In genomic region chr18:76351961-76352581, GRCh38 we compare ENCODE assay signal across 9 cellular contexts.
DNase-seq lines count a peak whose midpoint lies in the region; ATAC-seq, FAIRE-seq and TF ChIP-seq lines count a peak whose summit lies in the region.
"Had no signal": no experiment of that assay in that cellular context is flagged by ENCODE, and none has a peak within 500 bp of the region (broad histone marks: within the 10 kb centered on the region; RNA-seq: fewer than 3 reads in every experiment).

No MANE protein-coding gene starts in this region.

- peaks cover 27% of the 10 kb centered on the region for H3K4me1 Mint-ChIP-seq in MCF 10A (ENCODE audit: insufficient read depth, unreplicated experiment)

- H3K27ac Mint-ChIP-seq in MCF 10A (ENCODE audit: low read depth, unreplicated experiment), result no peak overlapping the region
- H3K27ac Mint-ChIP-seq: T-helper 1 cell treated with Interleukin-12 subunit alpha and Interleukin-12 subunit beta and Interleukin-4 antibody, amounts not matched to agents 30 μg/mL and 1 μg/mL, for 36 hours had no signal

- peak overlapping the region; percentile 66 for H3K4me3 Mint-ChIP-seq in MCF 10A (ENCODE audit: unreplicated experiment)
- H3K4me3 Mint-ChIP-seq: T-helper 1 cell treated with Interleukin-12 subunit alpha and Interleukin-12 subunit beta and Interleukin-4 antibody, amounts not matched to agents 30 μg/mL and 1 μg/mL, for 36 hours had no signal

- H3K9me3 ChIP-seq in BE2C, result no peaks in the 10 kb centered on the region

- H3K27me3 ChIP-seq in BE2C, result no peaks in the 10 kb centered on the region

- BruUV-seq in MCF 10A (replicated peaks; lab: Mats Ljungman, UMichigan), result no TSS peak

- H3K36me3 ChIP-seq in BE2C, result no peaks in the 10 kb centered on the region

- peak overlapping the region; percentile 32 for H3K4me3 ChIP-seq in BE2C (ENCODE audit: low read depth, low read length)

- CTCF ChIA-PET in MCF 10A (lab: Yijun Ruan, JAX), result interaction anchor here (0.5 to 1.1 kb wide), 5 partner anchors 117 to 1693 kb away, joined by 3 to 6 read pairs (median 3); no protein-coding TSS in a partner anchor

- TF ChIP-seq CTCF in BE2C (IDR thresholded peaks at IDR 0.05; ENCODE audit: low read depth, low read length) (no peak), MCF 10A (IDR thresholded peaks at IDR 0.05; ENCODE audit: unreplicated experiment) (no peak)

- POLR2A ChIA-PET in MCF 10A (lab: Yijun Ruan, JAX), result no interaction called here

- no peak for FAIRE-seq in urothelium cell line (lab: Jason Lieb, UNC)

- intact Hi-C loops in MCF 10A (cut with micrococcal nuclease), result loop anchor here (5.0 kb wide), 1 partner anchor 1140 kb away; the partner anchor contains the start of gene TSHZ1

- H3K9me3 Mint-ChIP-seq in MCF 10A (ENCODE audit: unreplicated experiment), result no peaks in the 10 kb centered on the region

- no peaks in the 10 kb centered on the region for H3K4me1 ChIP-seq in BE2C

- H3K36me3 Mint-ChIP-seq in MCF 10A (ENCODE audit: insufficient read depth, unreplicated experiment), result peaks cover 7% of the 10 kb centered on the region

- DNase-seq in BE2C, result peak; percentile 80
- DNase-seq in NCI-H146 (lab: John Stamatoyannopoulos, UW), result peak; percentile 85
- peak; percentile 93 for DNase-seq in MCF 10A (ENCODE audit: unreplicated experiment)
- DNase-seq in lung microvascular endothelial cell (ENCODE audit: low read depth in 2 of 2), result peak; percentile 13 to 55
- no peak for DNase-seq in OCI-M1 (lab: John Stamatoyannopoulos, UW)
- no peak for DNase-seq in urothelium cell line (ENCODE audit: low spot score)

- H3K27me3 Mint-ChIP-seq in MCF 10A (ENCODE audit: insufficient read depth, unreplicated experiment), result no peaks in the 10 kb centered on the region

- no peak for ATAC-seq in GM21381 (IDR thresholded peaks at IDR 0.05; ENCODE audit: unreplicated experiment)
- no peak for ATAC-seq in HG02623 (IDR thresholded peaks at IDR 0.05; ENCODE audit: unreplicated experiment)

Comparison
In these comparisons a context has a peak if more than half of its experiments do, and no peak if none do; other contexts are left out.
1. DNase-seq: peak in BE2C (single experiment), NCI-H146 (single experiment), MCF 10A (single experiment) and lung microvascular endothelial cell (2 of 2); none in OCI-M1 (single experiment) and urothelium cell line (single experiment).